Comparison of ENCODE assay signal across 26 cellular contexts in genomic region chr1:92188436-92189255, GRCh38. TPM values are rescaled to one million over a fixed set of nuclear protein-coding genes. Genes with fewer than 3 reads are reported as not detected.
"Had no signal": no experiment of that assay in that cellular context is flagged by ENCODE, and none has a peak within 500 bp of the region (broad histone marks: within the 10 kb centered on the region; RNA-seq: fewer than 3 reads in every experiment).

No MANE protein-coding gene starts in this region.

- DNase-seq: KBM-7, NCI-H1092, NCI-H1436, NCI-H187, NCI-H2029, NCI-H2081 treated with DMSO at 0.1 percent for 48 hours, NCI-H2171, NCI-H226, NCI-H446, NCI-H510A, NCI-H524 treated with DMSO at 0.1 percent for 48 hours, NCI-H69, NCI-H774, PC-3, SHP77, SK-N-SH, SW 1271, T-helper 1 cell had no signal

- ATAC-seq: Panc1, PC-3 had no signal

- H3K4me3 Mint-ChIP-seq: IgD-negative memory B cell had no signal

- H3K9me3 ChIP-seq: SK-N-SH had no signal

- H3K9ac ChIP-seq: SK-N-SH had no signal

- H3K9me3 Mint-ChIP-seq: IgD-negative memory B cell had no signal

- H3K27ac ChIP-seq: RWPE1 had no signal

- H3K4me2 ChIP-seq: SK-N-SH had no signal

- H3K4me1 Mint-ChIP-seq: IgD-negative memory B cell had no signal

RNA-seq across cellular contexts. Expression of gene C1orf146, which starts 29.1 kb away (rescaled TPM):
- total RNA-seq: HT-29, LHCN-M2, MCF 10A, OCI-LY7, PC-3, SK-MEL-5 had no signal
- polyA plus RNA-seq: IgD-negative memory B cell, SK-N-SH had no signal
